12 cellular contexts compared by ENCODE assay signal in the genomic region with DNA sequence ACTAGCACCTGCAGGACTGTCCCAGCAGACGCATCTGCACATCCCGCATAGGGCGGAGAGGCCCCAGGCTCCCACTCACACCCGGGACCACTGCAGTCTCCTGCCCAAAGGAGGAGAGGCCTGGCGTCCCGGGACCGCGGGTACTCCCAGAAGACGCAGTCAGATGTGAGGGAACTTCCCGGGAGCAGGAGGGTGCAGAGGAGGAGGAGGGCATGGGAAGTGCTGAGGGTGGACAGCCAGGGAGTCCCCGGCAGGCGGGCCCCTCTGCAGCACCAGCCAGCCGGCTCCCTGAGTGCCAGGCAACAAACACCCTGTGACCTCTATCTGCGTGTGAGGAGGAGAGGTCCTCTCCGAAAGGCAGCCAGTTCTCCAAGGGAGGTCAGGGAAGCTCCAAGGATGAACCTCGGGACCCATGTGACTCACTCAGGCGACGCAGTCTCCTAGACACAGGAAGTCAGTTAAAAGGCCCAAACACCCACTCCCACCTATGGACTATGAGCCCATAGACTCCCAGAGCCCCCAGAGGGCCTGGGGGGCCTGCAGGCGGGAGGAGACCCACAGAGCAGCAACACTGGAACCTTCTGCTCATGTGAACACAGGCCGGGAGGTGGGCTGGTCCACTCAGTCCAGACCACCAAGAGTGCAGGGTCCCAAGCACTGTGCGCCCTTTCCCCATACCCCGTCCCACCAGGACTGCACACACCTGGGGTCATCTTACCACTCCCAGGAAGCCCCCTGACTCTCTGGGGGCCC. TPM values are rescaled to one million over a fixed set of nuclear protein-coding genes. Genes with fewer than 3 reads are reported as not detected.
DNase-seq lines count a peak whose midpoint lies in the region; ATAC-seq and TF ChIP-seq lines count a peak whose summit lies in the region.
"Had no signal": no experiment of that assay in that cellular context is flagged by ENCODE, and none has a peak within 500 bp of the region (broad histone marks: within the 10 kb centered on the region; RNA-seq: fewer than 3 reads in every experiment).

No MANE protein-coding gene starts in this region.

- H3K36me3 ChIP-seq in subcutaneous abdominal adipose tissue (ENCODE audit: control insufficient read depth in 5 of 5, insufficient read depth in 5 of 5, low read length in 5 of 5), result peaks cover 0 to 3% (median 3%) of the 10 kb centered on the region in 5 donors

- DNase-seq in M059J (ENCODE audit: low read depth), result peak; percentile 43
- DNase-seq in cardiac fibroblast (ENCODE audit: low read depth in 2 of 2), result peak; percentile 38 to 49
- DNase-seq in lower leg skin (ENCODE audit: low spot score in 2 of 2), result peak; percentile 12 to 80
- no peak for DNase-seq in NK-92 (lab: John Stamatoyannopoulos, UW; ENCODE audit: unreplicated experiment)
- no peak for DNase-seq in globus pallidus (ENCODE audit: low spot score)
- DNase-seq: Caco-2, cerebellar nuclear complex, H9, Karpas-422, NCI-H510A had no signal

- H3K9me3 ChIP-seq in subcutaneous abdominal adipose tissue (ENCODE audit: control insufficient read depth in 5 of 5, low read length in 5 of 5), result no peaks in the 10 kb centered on the region

- no peak for ATAC-seq in GM21526 (IDR thresholded peaks at IDR 0.05; ENCODE audit: low FRiP score, unreplicated experiment)

- no peaks in the 10 kb centered on the region for H3K27me3 ChIP-seq in subcutaneous abdominal adipose tissue (ENCODE audit: control insufficient read depth in 5 of 5, insufficient read depth in 4 of 5, low read length in 5 of 5)

- TF ChIP-seq POLR2A in lower leg skin (IDR thresholded peaks at IDR 0.05), result no peak

- 76 to 77% methylated on average over 21 to 22 of the region's 22 CpGs for WGBS in lower leg skin, 2 donors

- peaks cover 8 to 75% (median 69%) of the 10 kb centered on the region in 5 donors for H3K4me1 ChIP-seq in subcutaneous abdominal adipose tissue (ENCODE audit: control insufficient read depth in 5 of 5, insufficient read depth in 5 of 5, low read length in 5 of 5)

- H3K27ac ChIP-seq in subcutaneous abdominal adipose tissue (ENCODE audit: low read depth, low read length), result peak overlapping the region; percentile 95

- intact Hi-C loops in lower leg skin (cut with DNase I; ENCODE audit: low total_unique reads), result no loop called here

- no peak overlapping the region for H3K4me3 ChIP-seq in cardiac fibroblast (replicated peaks in 1 of 2; ENCODE audit: low read depth in 2 of 2, low read length in 2 of 2)
- H3K4me3 ChIP-seq in lower leg skin (ENCODE audit: low read depth, poor library complexity, severe bottlenecking), result no peak overlapping the region
- peak overlapping the region in 1 of 5 donors; percentile 4 for H3K4me3 ChIP-seq in subcutaneous abdominal adipose tissue (ENCODE audit: low read depth in 1 of 5, low read length in 5 of 5)

- H3K9ac ChIP-seq in subcutaneous abdominal adipose tissue (ENCODE audit: low read length in 5 of 5), result peak overlapping the region in 2 of 5 donors; percentile 22 to 25

- TF ChIP-seq CTCF in cardiac fibroblast (IDR thresholded peaks at IDR 0.05; ENCODE audit: low read depth, low read length), result no peak
- TF ChIP-seq CTCF in lower leg skin (IDR thresholded peaks at IDR 0.05), result no peak

RNA-seq across cellular contexts. Expression of a gene that starts 4.2 kb away (rescaled TPM):
- total RNA-seq in M059J (2014; rRNA removed; shearing (Covaris generic)), result 94.5 and 115 TPM in 2 replicates
- total RNA-seq in lower leg skin, result 10 to 100 TPM in 1 of 4 donors, 1 to 10 TPM in 3; 4.7 to 13.7 (median 7.0) TPM

Comparison
In these comparisons a context has a peak if more than half of its experiments do, and no peak if none do; other contexts are left out.
1. DNase-seq: peak in M059J (single experiment), cardiac fibroblast (2 of 2) and lower leg skin (2 of 2); none in NK-92 (single experiment) and globus pallidus (single experiment).